ENCODE assay signal across 31 cellular contexts in genomic region chr2:144004742-144005141, GRCh38.
DNase-seq lines count a peak whose midpoint lies in the region; ATAC-seq and TF ChIP-seq lines count a peak whose summit lies in the region.
"Had no signal": no experiment of that assay in that cellular context is flagged by ENCODE, and none has a peak within 500 bp of the region (broad histone marks: within the 10 kb centered on the region; RNA-seq: fewer than 3 reads in every experiment).

No MANE protein-coding gene starts in this region.

- H3K36me3 ChIP-seq in SJCRH30 (peaks cover 4% of the 10 kb centered on the region; the same call in 1 of the 2 replicates), hepatocyte (replicated peaks; ENCODE audit: insufficient read depth, low read depth) (no peaks in the 10 kb centered on the region)
- H3K36me3 ChIP-seq: breast epithelium, colonic mucosa, right lobe of liver, thyroid gland had no signal

- no peaks in the 10 kb centered on the region for H4K20me1 ChIP-seq in hepatocyte (ENCODE audit: insufficient read depth, poor library complexity, severe bottlenecking)
- H4K20me1 ChIP-seq: BLaER1 treated with 17β-estradiol and CSF1 and Interleukin-3, amounts not matched to agents 10 nM and 100 nM had no signal

- H3K27me3 Mint-ChIP-seq in activated T-helper 17 cell treated with anti-CD3 and anti-CD28 coated beads, Interleukin-2, amount 50 U/mL, for 72 hours: no peaks in the 10 kb centered on the region
- H3K27me3 Mint-ChIP-seq: activated naive CD4-positive, alpha-beta T cell treated with anti-CD3 and anti-CD28 coated beads, Interleukin-2, amount 10 ng/mL, durations not matched to agents 7 days and 5 days; natural killer cell treated with Interleukin-12 subunit alpha and Interleukin-12 subunit beta and Interleukin-15 and Interleukin-18, amount 100 ng/mL, for 72 hours; stimulated activated naive CD8-positive, alpha-beta T cell treated with anti-CD3 and anti-CD28 coated beads, Interleukin-15, Interleukin-2, amounts not matched to agents 100 ng/mL and 50 ng/mL, for 24 hours had no signal

- peaks cover 12% of the 10 kb centered on the region for H3K36me3 Mint-ChIP-seq in activated T-helper 17 cell treated with anti-CD3 and anti-CD28 coated beads, Interleukin-2, amount 50 U/mL, for 72 hours (ENCODE audit: low read depth)
- H3K36me3 Mint-ChIP-seq: activated naive CD4-positive, alpha-beta T cell treated with anti-CD3 and anti-CD28 coated beads, Interleukin-2, amount 10 ng/mL, durations not matched to agents 7 days and 5 days had no signal

- H3K4me2 ChIP-seq in hepatocyte: peak overlapping the region; percentile 14
- H3K4me2 ChIP-seq: BLaER1 treated with 17β-estradiol and CSF1 and Interleukin-3, amounts not matched to agents 10 nM and 100 nM had no signal

- no peak overlapping the region for H3K4me3 Mint-ChIP-seq in activated T-helper 17 cell treated with anti-CD3 and anti-CD28 coated beads, Interleukin-2, amount 50 U/mL, for 72 hours
- H3K4me3 Mint-ChIP-seq: activated naive CD4-positive, alpha-beta T cell treated with anti-CD3 and anti-CD28 coated beads, Interleukin-2, amount 10 ng/mL, durations not matched to agents 7 days and 5 days; H9; immature natural killer cell; natural killer cell treated with Interleukin-12 subunit alpha and Interleukin-12 subunit beta and Interleukin-15 and Interleukin-18, amount 100 ng/mL, for 72 hours; stimulated activated naive CD8-positive, alpha-beta T cell treated with anti-CD3 and anti-CD28 coated beads, Interleukin-15, Interleukin-2, amounts not matched to agents 100 ng/mL and 50 ng/mL, for 24 hours had no signal

- H3K9me3 ChIP-seq in SJCRH30 (replicated peaks): no peaks in the 10 kb centered on the region; the same call in 1 of the 2 replicates
- H3K9me3 ChIP-seq in hepatocyte (ENCODE audit: low read depth): no peaks in the 10 kb centered on the region
- H3K9me3 ChIP-seq: BLaER1 treated with 17β-estradiol and CSF1 and Interleukin-3, amounts not matched to agents 10 nM and 100 nM; breast epithelium; Caco-2; colonic mucosa; right lobe of liver; thyroid gland had no signal

- H3K79me2 ChIP-seq in hepatocyte: no peaks in the 10 kb centered on the region

- H3K4me1 Mint-ChIP-seq in activated T-helper 17 cell treated with anti-CD3 and anti-CD28 coated beads, Interleukin-2, amount 50 U/mL, for 72 hours: no peaks in the 10 kb centered on the region
- H3K4me1 Mint-ChIP-seq: activated naive CD4-positive, alpha-beta T cell treated with anti-CD3 and anti-CD28 coated beads, Interleukin-2, amount 10 ng/mL, durations not matched to agents 7 days and 5 days had no signal

- no peak overlapping the region for H3K27ac Mint-ChIP-seq in activated T-helper 17 cell treated with anti-CD3 and anti-CD28 coated beads, Interleukin-2, amount 50 U/mL, for 72 hours
- H3K27ac Mint-ChIP-seq: activated naive CD4-positive, alpha-beta T cell treated with anti-CD3 and anti-CD28 coated beads, Interleukin-2, amount 10 ng/mL, durations not matched to agents 7 days and 5 days; immature natural killer cell; natural killer cell treated with Interleukin-12 subunit alpha and Interleukin-12 subunit beta and Interleukin-15 and Interleukin-18, amount 100 ng/mL, for 72 hours; stimulated activated naive CD8-positive, alpha-beta T cell treated with anti-CD3 and anti-CD28 coated beads, Interleukin-15, Interleukin-2, amounts not matched to agents 100 ng/mL and 50 ng/mL, for 24 hours had no signal

- whole genome bisulfite sequencing in hepatocyte (ENCODE audit: low lambda C conversion rate, missing lambda C conversion rate): 51% methylated on average over 9 of the region's 9 CpGs

- H3K4me1 ChIP-seq in SJCRH30: no peaks in the 10 kb centered on the region
- no peaks in the 10 kb centered on the region for H3K4me1 ChIP-seq in hepatocyte (ENCODE audit: insufficient read depth)
- H3K4me1 ChIP-seq: BLaER1 treated with 17β-estradiol and CSF1 and Interleukin-3, amounts not matched to agents 10 nM and 100 nM; breast epithelium; Caco-2; colonic mucosa; right lobe of liver; thyroid gland had no signal

- DNase-seq in D341Med (ENCODE audit: low spot score) (peak; percentile 53), NCI-H1694 (lab: John Stamatoyannopoulos, UW) (peak; percentile 34), SJCRH30 (peak; percentile 21 to 54), hepatocyte (ENCODE audit: low spot score) (no peak), GF-D8 (lab: John Stamatoyannopoulos, UW) (no peak), pons (ENCODE audit: low spot score) (no peak)
- DNase-seq in activated CD4-positive, alpha-beta T cell treated with anti-CD3 and anti-CD28 coated beads, Interleukin-2, amount 50 U/mL, for 4 hours: no peak
- DNase-seq: ACHN; activated naive CD4-positive, alpha-beta T cell treated with anti-CD3 and anti-CD28 coated beads, Interleukin-2, amount 10 ng/mL, durations not matched to agents 7 days and 5 days; activated T-cell treated with anti-CD3 and anti-CD28 coated beads, Interleukin-2, amount 50 U/mL, for 48 hours; amniotic stem cell; Caco-2; colonic mucosa; effector memory CD4-positive, alpha-beta T cell; H9; hippocampal formation; immature natural killer cell; NCI-H1092 treated with DMSO at 0.1 percent for 48 hours; NCI-H774; OCI-M1; right lobe of liver; stimulated activated CD4-positive, alpha-beta T cell treated with anti-CD3 and anti-CD28 coated beads, Interleukin-15, amount 100 ng/mL, for 24 hours; thyroid gland had no signal

- H3K27me3 ChIP-seq in SJCRH30 (no peaks in the 10 kb centered on the region), hepatocyte (no peaks in the 10 kb centered on the region)
- H3K27me3 ChIP-seq: BLaER1 treated with 17β-estradiol and CSF1 and Interleukin-3, amounts not matched to agents 10 nM and 100 nM; breast epithelium; colonic mucosa; right lobe of liver; thyroid gland had no signal

- H3K27ac ChIP-seq in SJCRH30: no peak overlapping the region
- no peak overlapping the region for H3K27ac ChIP-seq in hepatocyte
- H3K27ac ChIP-seq: BLaER1 treated with 17β-estradiol and CSF1 and Interleukin-3, amounts not matched to agents 10 nM and 100 nM; breast epithelium; colonic mucosa; right lobe of liver; thyroid gland had no signal

- H3K9me2 ChIP-seq in hepatocyte (replicated peaks; ENCODE audit: insufficient read depth): no peaks in the 10 kb centered on the region

- no peak overlapping the region for H2AFZ ChIP-seq in hepatocyte

- no peak for TF ChIP-seq CTCF in hepatocyte (IDR thresholded peaks at IDR 0.05; ENCODE audit: poor library complexity)

- no peak for ATAC-seq in activated T-helper 17 cell treated with anti-CD3 and anti-CD28 coated beads, Interleukin-2, amount 50 U/mL, for 72 hours (replicated peaks)
- ATAC-seq: esophagus mucosa; HepG2; natural killer cell treated with Interleukin-12 subunit alpha and Interleukin-12 subunit beta and Interleukin-15 and Interleukin-18, amount 100 ng/mL, for 72 hours; right lobe of liver; Right ventricle myocardium inferior had no signal

- no peaks in the 10 kb centered on the region for H3K9me3 Mint-ChIP-seq in activated T-helper 17 cell treated with anti-CD3 and anti-CD28 coated beads, Interleukin-2, amount 50 U/mL, for 72 hours
- H3K9me3 Mint-ChIP-seq: activated naive CD4-positive, alpha-beta T cell treated with anti-CD3 and anti-CD28 coated beads, Interleukin-2, amount 10 ng/mL, durations not matched to agents 7 days and 5 days; H9; immature natural killer cell; natural killer cell treated with Interleukin-12 subunit alpha and Interleukin-12 subunit beta and Interleukin-15 and Interleukin-18, amount 100 ng/mL, for 72 hours; stimulated activated naive CD8-positive, alpha-beta T cell treated with anti-CD3 and anti-CD28 coated beads, Interleukin-15, Interleukin-2, amounts not matched to agents 100 ng/mL and 50 ng/mL, for 24 hours had no signal

- H3K4me3 ChIP-seq in SJCRH30 (no peak overlapping the region), hepatocyte (no peak overlapping the region)
- H3K4me3 ChIP-seq: BLaER1 treated with 17β-estradiol and CSF1 and Interleukin-3, amounts not matched to agents 10 nM and 100 nM; breast epithelium; colonic mucosa; right lobe of liver; thyroid gland had no signal

Comparison
In these comparisons a context has a peak if more than half of its experiments do, and no peak if none do; other contexts are left out.
1. DNase-seq: peak in D341Med (single experiment), NCI-H1694 (single experiment) and SJCRH30 (2 of 2); none in hepatocyte (single experiment), GF-D8 (single experiment), activated CD4-positive, alpha-beta T cell treated with anti-CD3 and anti-CD28 coated beads, Interleukin-2, amount 50 U/mL, for 4 hours (0 of 2) and pons (single experiment).